1 cellular context compared by ENCODE assay signal in genomic region chr5:163531272-163531671, GRCh38.
TF ChIP-seq lines count a peak whose summit lies in the region.

No MANE protein-coding gene starts in this region.

TF ChIP-seq in H1, 55 proteins besides CTCF, POLR2A, EP300 and RAD21 (continued from another document):
- TF ChIP-seq CHD7 (IDR thresholded peaks at IDR 0.05; ENCODE audit: insufficient replicate concordance, low read length) (no peak), E2F6 (IDR thresholded peaks at IDR 0.05) (no peak), HDAC6 (IDR thresholded peaks at IDR 0.05; ENCODE audit: low read depth, low read length) (no peak), CBX5 (IDR thresholded peaks at IDR 0.05; ENCODE audit: low read depth, low read length) (no peak)
TF ChIP-seq in H1: peak in this region for 0.
